ENCODE assay signal across 1 cellular context in genomic region chr2:120210234-120210781, GRCh38.
TF ChIP-seq lines count a peak whose summit lies in the region.

No MANE protein-coding gene starts in this region.

TF ChIP-seq in WTC11, 78 proteins besides CTCF, POLR2A, EP300 and RAD21 (continued from another document):
- TF ChIP-seq ZNF423 (CRISPR knock-in tag; IDR thresholded peaks at IDR 0.05) (no peak), KAT7 (CRISPR knock-in tag; IDR thresholded peaks at IDR 0.05; ENCODE audit: borderline replicate concordance) (no peak), NFATC4 (CRISPR knock-in tag; IDR thresholded peaks at IDR 0.05) (no peak), ZNF138 (CRISPR knock-in tag; conservative IDR thresholded peaks at IDR 0.05) (no peak), ATF3 (CRISPR knock-in tag; conservative IDR thresholded peaks at IDR 0.05) (no peak), ZNF396 (CRISPR knock-in tag; IDR thresholded peaks at IDR 0.05; ENCODE audit: borderline replicate concordance) (no peak), ZMAT4 (CRISPR knock-in tag; IDR thresholded peaks at IDR 0.05) (no peak), ATF6 (CRISPR knock-in tag; IDR thresholded peaks at IDR 0.05) (no peak), GABPB1 (CRISPR knock-in tag; IDR thresholded peaks at IDR 0.05) (no peak), FOXJ3 (CRISPR knock-in tag; IDR thresholded peaks at IDR 0.05; ENCODE audit: borderline replicate concordance) (no peak), FOXK1 (CRISPR knock-in tag; IDR thresholded peaks at IDR 0.05) (no peak), ERG (CRISPR knock-in tag; IDR thresholded peaks at IDR 0.05) (no peak), STAT6 (CRISPR knock-in tag; conservative IDR thresholded peaks at IDR 0.05; ENCODE audit: low read depth) (no peak), TP53 (CRISPR knock-in tag; IDR thresholded peaks at IDR 0.05) (no peak), IRF1 (CRISPR knock-in tag; IDR thresholded peaks at IDR 0.05) (no peak), ZNF425 (CRISPR knock-in tag; conservative IDR thresholded peaks at IDR 0.05) (no peak)
TF ChIP-seq in WTC11: peak in this region for 0.
